8 cellular contexts compared by ENCODE assay signal in the genomic region with DNA sequence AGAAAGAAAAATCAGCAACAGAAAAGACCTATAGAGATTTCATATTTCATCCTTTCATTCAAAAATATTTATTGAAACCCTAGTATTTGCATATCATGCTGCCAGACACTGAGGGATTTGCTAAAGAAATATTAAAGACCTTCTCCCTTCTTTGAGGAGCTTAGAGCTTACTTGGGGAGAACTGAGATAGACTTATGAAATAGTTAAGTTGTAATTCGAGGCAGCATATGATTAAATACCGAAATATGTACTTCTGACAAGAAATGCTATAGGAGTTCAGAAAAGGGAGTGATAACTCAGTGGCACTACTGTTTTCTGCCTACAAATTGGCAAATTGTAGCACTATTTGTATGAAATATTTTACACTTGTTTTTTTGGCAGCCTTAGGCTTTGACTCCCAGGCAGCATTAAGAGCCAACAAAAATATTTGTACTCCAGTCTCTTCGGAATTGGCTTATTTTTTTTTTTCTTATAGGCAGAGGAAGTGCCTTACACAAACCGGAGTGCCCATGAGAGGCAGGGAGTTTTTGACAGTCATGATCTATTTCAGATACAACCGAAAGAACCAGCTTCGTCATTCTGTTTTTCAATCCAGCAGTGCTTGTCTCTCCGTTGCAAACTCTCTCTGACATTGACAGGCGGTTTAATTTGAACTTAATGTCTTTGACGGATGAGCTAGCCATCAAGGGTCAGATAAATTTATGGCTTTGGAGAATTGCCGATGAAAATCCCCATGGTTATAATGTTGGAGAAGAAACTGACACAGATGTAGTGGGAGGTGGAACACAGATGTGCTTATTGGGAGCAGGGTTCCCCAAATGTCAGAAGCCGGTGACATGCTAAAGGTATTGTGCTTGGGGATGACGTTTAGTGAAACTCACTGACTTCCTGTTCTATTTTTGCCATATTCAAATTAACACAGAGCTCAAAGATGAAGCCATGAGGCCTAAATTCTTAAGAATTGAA. TPM values are rescaled to one million over a fixed set of nuclear protein-coding genes. Genes with fewer than 3 reads are reported as not detected.
DNase-seq lines count a peak whose midpoint lies in the region; ATAC-seq and TF ChIP-seq lines count a peak whose summit lies in the region.

No MANE protein-coding gene starts in this region.

- H3K9me3 Mint-ChIP-seq in activated T-helper 17 cell treated with anti-CD3 and anti-CD28 coated beads, Interleukin-2, amount 50 U/mL, for 72 hours = peaks cover 2% of the 10 kb centered on the region

- H3K27me3 ChIP-seq in BLaER1 treated with 17β-estradiol and CSF1 and Interleukin-3, amounts not matched to agents 10 nM and 100 nM = no peaks in the 10 kb centered on the region

- H3K36me3 ChIP-seq in BLaER1 treated with 17β-estradiol and CSF1 and Interleukin-3, amounts not matched to agents 10 nM and 100 nM = peaks cover 0 to 11% (median 4%) of the 10 kb centered on the region in 11 experiments; a peak in 5 of 22 replicates

- peaks cover 20 to 52% (median 31%) of the 10 kb centered on the region in 10 experiments for H3K4me1 ChIP-seq in BLaER1 treated with 17β-estradiol and CSF1 and Interleukin-3, amounts not matched to agents 10 nM and 100 nM

- H3K36me3 Mint-ChIP-seq in activated T-helper 17 cell treated with anti-CD3 and anti-CD28 coated beads, Interleukin-2, amount 50 U/mL, for 72 hours (ENCODE audit: low read depth) = peaks cover 9% of the 10 kb centered on the region

- H3K4me3 ChIP-seq in BLaER1 treated with 17β-estradiol and CSF1 and Interleukin-3, amounts not matched to agents 10 nM and 100 nM = no peak overlapping the region

- H3K27ac ChIP-seq in BLaER1 treated with 17β-estradiol and CSF1 and Interleukin-3, amounts not matched to agents 10 nM and 100 nM = peak overlapping the region in 5 of 11 experiments; percentile 9 to 69 (median 49); a peak in 8 of 22 replicates

- H3K4me2 ChIP-seq in BLaER1 treated with 17β-estradiol and CSF1 and Interleukin-3, amounts not matched to agents 10 nM and 100 nM = peak overlapping the region; percentile 33 to 76 (median 59)

- H3K9ac ChIP-seq in BLaER1 treated with 17β-estradiol and CSF1 and Interleukin-3, amounts not matched to agents 10 nM and 100 nM = peak overlapping the region in 2 of 11 experiments; percentile 33 to 36; a peak in 3 of 22 replicates

- peak; percentile 82 for ATAC-seq in GM19455 (IDR thresholded peaks at IDR 0.05; ENCODE audit: unreplicated experiment)
- peak; percentile 63 for ATAC-seq in HG03521 (IDR thresholded peaks at IDR 0.05; ENCODE audit: unreplicated experiment)
- ATAC-seq in activated T-helper 17 cell treated with anti-CD3 and anti-CD28 coated beads, Interleukin-2, amount 50 U/mL, for 72 hours (replicated peaks) = peak; percentile 81
- no peak for ATAC-seq in omental fat pad (ENCODE audit: low FRiP score)

- peaks cover 49% of the 10 kb centered on the region for H3K4me1 Mint-ChIP-seq in activated T-helper 17 cell treated with anti-CD3 and anti-CD28 coated beads, Interleukin-2, amount 50 U/mL, for 72 hours

- peak overlapping the region; percentile 80 for H3K4me3 Mint-ChIP-seq in activated T-helper 17 cell treated with anti-CD3 and anti-CD28 coated beads, Interleukin-2, amount 50 U/mL, for 72 hours

- DNase-seq in kidney glomerular epithelial cell (lab: John Stamatoyannopoulos, UW) (peak; percentile 32), superior temporal gyrus (ENCODE audit: extremely low spot score) (peak; percentile 22), foreskin melanocyte (no peak), omental fat pad (ENCODE audit: low spot score) (no peak)

- peak overlapping the region; percentile 97 for H3K27ac Mint-ChIP-seq in activated T-helper 17 cell treated with anti-CD3 and anti-CD28 coated beads, Interleukin-2, amount 50 U/mL, for 72 hours

- H3K27me3 Mint-ChIP-seq in activated T-helper 17 cell treated with anti-CD3 and anti-CD28 coated beads, Interleukin-2, amount 50 U/mL, for 72 hours = no peaks in the 10 kb centered on the region

- no peaks in the 10 kb centered on the region for H3K9me3 ChIP-seq in BLaER1 treated with 17β-estradiol and CSF1 and Interleukin-3, amounts not matched to agents 10 nM and 100 nM (replicated peaks in 1 of 11)

- H4K20me1 ChIP-seq in BLaER1 treated with 17β-estradiol and CSF1 and Interleukin-3, amounts not matched to agents 10 nM and 100 nM = no peaks in the 10 kb centered on the region

- no peak for TF ChIP-seq CTCF in omental fat pad (IDR thresholded peaks at IDR 0.05)

RNA-seq across cellular contexts. Expression of gene PLXNC1, which starts 59.4 kb away (rescaled TPM):
- 1 to 10 TPM; 4.9 to 7.5 TPM for total RNA-seq in activated T-helper 17 cell treated with anti-CD3 and anti-CD28 coated beads, Interleukin-2, amount 50 U/mL, for 72 hours
- 10 to 100 TPM in 2 of 4 donors, 1 to 10 TPM in 2; 4.2 to 42.7 (median 8.6) TPM for total RNA-seq in omental fat pad

Comparison
In these comparisons a context has a peak if more than half of its experiments do, and no peak if none do; other contexts are left out.
1. DNase-seq: peak in kidney glomerular epithelial cell (single experiment) and superior temporal gyrus (single experiment); none in foreskin melanocyte (single experiment) and omental fat pad (single experiment).